7 cellular contexts compared by ENCODE assay signal in genomic region chr2:121699421-121700328, GRCh38. TPM values are rescaled to one million over a fixed set of nuclear protein-coding genes. Genes with fewer than 3 reads are reported as not detected.
DNase-seq lines count a peak whose midpoint lies in the region; ATAC-seq and TF ChIP-seq lines count a peak whose summit lies in the region.

No MANE protein-coding gene starts in this region.

- no peak for TF ChIP-seq POLR2A in Peyer's patch (IDR thresholded peaks at IDR 0.05)

- no peak for TF ChIP-seq CTCF in Peyer's patch (IDR thresholded peaks at IDR 0.05)

- H3K9me3 ChIP-seq in Peyer's patch = no peaks in the 10 kb centered on the region

- H3K4me1 ChIP-seq in Peyer's patch = peaks cover 0 to 7% (median 0%) of the 10 kb centered on the region in 4 donors

- H3K4me3 ChIP-seq in Peyer's patch = peak overlapping the region in 1 of 4 donors; percentile 1

- peak overlapping the region in 3 of 4 donors; percentile 14 to 67 (median 23) for H3K27ac ChIP-seq in Peyer's patch

- ATAC-seq in GM19025 (IDR thresholded peaks at IDR 0.05; ENCODE audit: low read depth, unreplicated experiment) = peak; percentile 99
- ATAC-seq in HG03103 (IDR thresholded peaks at IDR 0.05; ENCODE audit: low read depth, unreplicated experiment) = peak; percentile 94

- H3K36me3 ChIP-seq in Peyer's patch = no peaks in the 10 kb centered on the region

- DNase-seq in Peyer's patch (peak in 2 of 3 donors; percentile 49 to 82), activated T-helper 1 cell treated with Interleukin-2 at 50 U/mL for 16 hours (ENCODE audit: low read depth) (peak; percentile 69), glomerular visceral epithelial cell (ENCODE audit: extremely low spot score) (peak; percentile 96), middle frontal gyrus (ENCODE audit: extremely low spot score, low spot score) (no peak)
- peak; percentile 64 for DNase-seq in stimulated activated CD4-positive, alpha-beta T cell treated with anti-CD3 and anti-CD28 coated beads, Interleukin-12 subunit alpha, Interleukin-12 subunit beta, amount 100 ng/mL, for 4 hours

- no peaks in the 10 kb centered on the region for H3K27me3 ChIP-seq in Peyer's patch

RNA-seq across cellular contexts. Expression of gene NIFK, which starts 37.0 kb away (rescaled TPM):
- 100 to 1,000 TPM in 1 of 4 donors, 10 to 100 TPM in 3; 19.0 to 110 (median 35.7) TPM for total RNA-seq in Peyer's patch

RNA-seq across cellular contexts. Expression of gene CLASP1, which starts 50.4 kb away (rescaled TPM):
- 100 to 1,000 TPM in 1 of 4 donors, 10 to 100 TPM in 3; 30.5 to 130 (median 73.7) TPM for total RNA-seq in Peyer's patch

RNA-seq across cellular contexts. Expression of gene TSN, which starts 55.8 kb away (rescaled TPM):
- total RNA-seq in Peyer's patch = 10 to 100 TPM; 23.1 to 31.9 (median 30.2) TPM
